ENCODE assay signal across 8 cellular contexts in genomic region chr12:110107369-110108281, GRCh38. TPM values are rescaled to one million over a fixed set of nuclear protein-coding genes. Genes with fewer than 3 reads are reported as not detected.
DNase-seq lines count a peak whose midpoint lies in the region; ATAC-seq and TF ChIP-seq lines count a peak whose summit lies in the region.

No MANE protein-coding gene starts in this region.

- no peaks in the 10 kb centered on the region for H3K9me3 ChIP-seq in heart left ventricle

- ATAC-seq in heart left ventricle (peak in 3 of 4 donors; percentile 12 to 48 (median 44)), GM19395 (IDR thresholded peaks at IDR 0.05; ENCODE audit: unreplicated experiment) (no peak)

- H3K36me3 ChIP-seq in heart left ventricle = no peaks in the 10 kb centered on the region

- intact Hi-C loops in heart left ventricle (cut with DNase I) = loop anchor here in 6 of 10 donors (5.0 to 10.0 kb wide), 7 partner anchors 67 to 217 kb away; partner anchors contain the start of gene ATP2A2 (in 5 of the 6)

- no peak for TF ChIP-seq POLR2A in heart left ventricle (IDR thresholded peaks at IDR 0.05)

- no peaks in the 10 kb centered on the region for H3K27me3 ChIP-seq in heart left ventricle

- 61 to 69% (median 63%) methylated on average over 14 of the region's 14 CpGs for WGBS in heart left ventricle, 4 donors

- H3K4me1 ChIP-seq in heart left ventricle = peaks cover 0 to 33% (median 26%) of the 10 kb centered on the region in 12 donors

- no peak overlapping the region for H3K4me3 ChIP-seq in heart left ventricle
- no peak overlapping the region for H3K4me3 ChIP-seq in skeletal muscle cell (ENCODE audit: low read depth, low read length)

- TF ChIP-seq CTCF in heart left ventricle (IDR thresholded peaks at IDR 0.05) = no peak

- peak overlapping the region in 11 of 12 donors; percentile 71 to 91 (median 81) for H3K27ac ChIP-seq in heart left ventricle

- DNase-seq in EL (peak; percentile 93), amniotic epithelial cell (ENCODE audit: low read depth) (peak; percentile 88), heart left ventricle (peak in 3 of 5 donors; percentile 41 to 69 (median 43)), skeletal muscle cell (ENCODE audit: low read depth) (peak; percentile 95), cerebellar cortex (ENCODE audit: low spot score) (no peak), NCI-H2107 (lab: John Stamatoyannopoulos, UW) (no peak), SK-N-DZ (ENCODE audit: low spot score) (no peak)

RNA-seq across cellular contexts. Expression of gene IFT81, which starts 16.5 kb away (rescaled TPM):
- 1 to 10 TPM; 6.1 to 9.8 (median 8.9) TPM for total RNA-seq in heart left ventricle
- polyA plus RNA-seq in heart left ventricle = 1 to 10 TPM; 4.3 to 6.7 TPM
- 20.9 and 28.9 TPM in 2 replicates for polyA plus RNA-seq in SK-N-DZ (2014; cell fraction: cytosol; rRNA removed)
- 37.0 and 39.6 TPM in 2 replicates for polyA plus RNA-seq in SK-N-DZ (2014; cell fraction: nucleus; rRNA removed)

RNA-seq across cellular contexts. Expression of gene C12orf76, which starts 59.3 kb away (rescaled TPM):
- total RNA-seq in heart left ventricle = 10 to 100 TPM in 1 of 9 donors, 1 to 10 TPM in 8; 3.5 to 13.3 (median 4.7) TPM
- polyA plus RNA-seq in heart left ventricle = 1 to 10 TPM; 4.1 to 7.5 TPM
- polyA plus RNA-seq in SK-N-DZ (2014; cell fraction: cytosol; rRNA removed) = 31.9 and 43.3 TPM in 2 replicates
- polyA plus RNA-seq in SK-N-DZ (2014; cell fraction: nucleus; rRNA removed) = 16.3 and 20.0 TPM in 2 replicates

Comparison
In these comparisons a context has a peak if more than half of its experiments do, and no peak if none do; other contexts are left out.
1. DNase-seq: peak in EL (single experiment), amniotic epithelial cell (single experiment), heart left ventricle (3 of 5) and skeletal muscle cell (single experiment); none in cerebellar cortex (single experiment), NCI-H2107 (single experiment) and SK-N-DZ (single experiment).